ENCODE assay signal across 1 cellular context in the genomic region with DNA sequence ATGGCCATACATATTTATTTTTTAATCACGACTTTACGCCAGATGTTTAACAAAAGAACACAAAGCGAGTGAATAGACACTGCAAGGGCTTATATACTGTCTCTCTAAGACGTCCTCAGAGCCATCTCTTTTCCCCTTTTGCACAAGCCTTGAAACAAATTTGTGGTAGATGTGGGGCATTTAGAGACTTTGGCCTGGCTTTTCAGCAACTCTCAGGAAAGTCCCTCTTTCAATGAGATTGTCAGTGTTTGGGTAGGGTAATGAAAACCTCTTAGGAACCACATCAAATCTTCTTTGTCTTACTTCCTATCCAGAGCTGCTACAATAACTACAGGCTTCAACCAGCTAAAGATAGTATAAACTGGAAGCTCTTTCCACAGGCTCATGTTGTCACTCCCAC.
A peak's percentile ranks its signal among the peaks of the same experiment; 100 is the strongest.
TF ChIP-seq lines count a peak whose summit lies in the region.

No MANE protein-coding gene starts in this region.

TF ChIP-seq in GM12878, 131 proteins besides CTCF, POLR2A, EP300 and RAD21:
- TF ChIP-seq, protein P1, sequence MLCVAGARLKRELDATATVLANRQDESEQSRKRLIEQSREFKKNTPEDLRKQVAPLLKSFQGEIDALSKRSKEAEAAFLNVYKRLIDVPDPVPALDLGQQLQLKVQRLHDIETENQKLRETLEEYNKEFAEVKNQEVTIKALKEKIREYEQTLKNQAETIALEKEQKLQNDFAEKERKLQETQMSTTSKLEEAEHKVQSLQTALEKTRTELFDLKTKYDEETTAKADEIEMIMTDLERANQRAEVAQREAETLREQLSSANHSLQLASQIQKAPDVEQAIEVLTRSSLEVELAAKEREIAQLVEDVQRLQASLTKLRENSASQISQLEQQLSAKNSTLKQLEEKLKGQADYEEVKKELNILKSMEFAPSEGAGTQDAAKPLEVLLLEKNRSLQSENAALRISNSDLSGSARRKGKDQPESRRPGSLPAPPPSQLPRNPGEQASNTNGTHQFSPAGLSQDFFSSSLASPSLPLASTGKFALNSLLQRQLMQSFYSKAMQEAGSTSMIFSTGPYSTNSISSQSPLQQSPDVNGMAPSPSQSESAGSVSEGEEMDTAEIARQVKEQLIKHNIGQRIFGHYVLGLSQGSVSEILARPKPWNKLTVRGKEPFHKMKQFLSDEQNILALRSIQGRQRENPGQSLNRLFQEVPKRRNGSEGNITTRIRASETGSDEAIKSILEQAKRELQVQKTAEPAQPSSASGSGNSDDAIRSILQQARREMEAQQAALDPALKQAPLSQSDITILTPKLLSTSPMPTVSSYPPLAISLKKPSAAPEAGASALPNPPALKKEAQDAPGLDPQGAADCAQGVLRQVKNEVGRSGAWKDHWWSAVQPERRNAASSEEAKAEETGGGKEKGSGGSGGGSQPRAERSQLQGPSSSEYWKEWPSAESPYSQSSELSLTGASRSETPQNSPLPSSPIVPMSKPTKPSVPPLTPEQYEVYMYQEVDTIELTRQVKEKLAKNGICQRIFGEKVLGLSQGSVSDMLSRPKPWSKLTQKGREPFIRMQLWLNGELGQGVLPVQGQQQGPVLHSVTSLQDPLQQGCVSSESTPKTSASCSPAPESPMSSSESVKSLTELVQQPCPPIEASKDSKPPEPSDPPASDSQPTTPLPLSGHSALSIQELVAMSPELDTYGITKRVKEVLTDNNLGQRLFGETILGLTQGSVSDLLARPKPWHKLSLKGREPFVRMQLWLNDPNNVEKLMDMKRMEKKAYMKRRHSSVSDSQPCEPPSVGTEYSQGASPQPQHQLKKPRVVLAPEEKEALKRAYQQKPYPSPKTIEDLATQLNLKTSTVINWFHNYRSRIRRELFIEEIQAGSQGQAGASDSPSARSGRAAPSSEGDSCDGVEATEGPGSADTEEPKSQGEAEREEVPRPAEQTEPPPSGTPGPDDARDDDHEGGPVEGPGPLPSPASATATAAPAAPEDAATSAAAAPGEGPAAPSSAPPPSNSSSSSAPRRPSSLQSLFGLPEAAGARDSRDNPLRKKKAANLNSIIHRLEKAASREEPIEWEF (IDR thresholded peaks at IDR 0.05; ENCODE audit: insufficient replicate concordance, low read depth, low read length), result no peak
- TF ChIP-seq IKZF2 (IDR thresholded peaks at IDR 0.05) (peak; percentile 47 to 51; a peak in 2 of 4 replicates), IKZF1 (conservative IDR thresholded peaks at IDR 0.05) (peak; percentile 48), BHLHE40 (IDR thresholded peaks at IDR 0.05; ENCODE audit: borderline replicate concordance in 1 of 2, low read depth in 2 of 2, low read length in 1 of 2) (0 out of 4 replicates have a peak, but pooled peaks of 1 of the 2 experiments have one; percentile 15), BMI1 (IDR thresholded peaks at IDR 0.05; ENCODE audit: borderline replicate concordance) (peak; percentile 29; the same call in 1 of the 2 replicates), RBBP5 (conservative IDR thresholded peaks at IDR 0.05) (no peak), RELA (IDR thresholded peaks at IDR 0.05; ENCODE audit: borderline replicate concordance, partially characterized antibody) (no peak), TCF7 (IDR thresholded peaks at IDR 0.05; ENCODE audit: borderline replicate concordance) (0 out of 2 replicates have a peak, but pooled peaks have one; percentile 30), MTA2 (IDR thresholded peaks at IDR 0.05; ENCODE audit: low read depth) (peak; percentile 72), NRF1 (conservative IDR thresholded peaks at IDR 0.05; ENCODE audit: low read depth, low read length) (no peak), DPF2 (IDR thresholded peaks at IDR 0.05) (peak; percentile 35; the same call in 1 of the 2 replicates), RUNX3 (IDR thresholded peaks at IDR 0.05; ENCODE audit: low read length) (peak; percentile 58)
- TF ChIP-seq, protein P2, sequence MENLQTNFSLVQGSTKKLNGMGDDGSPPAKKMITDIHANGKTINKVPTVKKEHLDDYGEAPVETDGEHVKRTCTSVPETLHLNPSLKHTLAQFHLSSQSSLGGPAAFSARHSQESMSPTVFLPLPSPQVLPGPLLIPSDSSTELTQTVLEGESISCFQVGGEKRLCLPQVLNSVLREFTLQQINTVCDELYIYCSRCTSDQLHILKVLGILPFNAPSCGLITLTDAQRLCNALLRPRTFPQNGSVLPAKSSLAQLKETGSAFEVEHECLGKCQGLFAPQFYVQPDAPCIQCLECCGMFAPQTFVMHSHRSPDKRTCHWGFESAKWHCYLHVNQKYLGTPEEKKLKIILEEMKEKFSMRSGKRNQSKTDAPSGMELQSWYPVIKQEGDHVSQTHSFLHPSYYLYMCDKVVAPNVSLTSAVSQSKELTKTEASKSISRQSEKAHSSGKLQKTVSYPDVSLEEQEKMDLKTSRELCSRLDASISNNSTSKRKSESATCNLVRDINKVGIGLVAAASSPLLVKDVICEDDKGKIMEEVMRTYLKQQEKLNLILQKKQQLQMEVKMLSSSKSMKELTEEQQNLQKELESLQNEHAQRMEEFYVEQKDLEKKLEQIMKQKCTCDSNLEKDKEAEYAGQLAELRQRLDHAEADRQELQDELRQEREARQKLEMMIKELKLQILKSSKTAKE (IDR thresholded peaks at IDR 0.05; ENCODE audit: low read depth, poor library complexity, severe bottlenecking), result peak; percentile 53
- TF ChIP-seq, protein P3, sequence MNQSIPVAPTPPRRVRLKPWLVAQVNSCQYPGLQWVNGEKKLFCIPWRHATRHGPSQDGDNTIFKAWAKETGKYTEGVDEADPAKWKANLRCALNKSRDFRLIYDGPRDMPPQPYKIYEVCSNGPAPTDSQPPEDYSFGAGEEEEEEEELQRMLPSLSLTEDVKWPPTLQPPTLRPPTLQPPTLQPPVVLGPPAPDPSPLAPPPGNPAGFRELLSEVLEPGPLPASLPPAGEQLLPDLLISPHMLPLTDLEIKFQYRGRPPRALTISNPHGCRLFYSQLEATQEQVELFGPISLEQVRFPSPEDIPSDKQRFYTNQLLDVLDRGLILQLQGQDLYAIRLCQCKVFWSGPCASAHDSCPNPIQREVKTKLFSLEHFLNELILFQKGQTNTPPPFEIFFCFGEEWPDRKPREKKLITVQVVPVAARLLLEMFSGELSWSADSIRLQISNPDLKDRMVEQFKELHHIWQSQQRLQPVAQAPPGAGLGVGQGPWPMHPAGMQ (IDR thresholded peaks at IDR 0.05; ENCODE audit: borderline replicate concordance), result no peak
- TF ChIP-seq, protein P4, sequence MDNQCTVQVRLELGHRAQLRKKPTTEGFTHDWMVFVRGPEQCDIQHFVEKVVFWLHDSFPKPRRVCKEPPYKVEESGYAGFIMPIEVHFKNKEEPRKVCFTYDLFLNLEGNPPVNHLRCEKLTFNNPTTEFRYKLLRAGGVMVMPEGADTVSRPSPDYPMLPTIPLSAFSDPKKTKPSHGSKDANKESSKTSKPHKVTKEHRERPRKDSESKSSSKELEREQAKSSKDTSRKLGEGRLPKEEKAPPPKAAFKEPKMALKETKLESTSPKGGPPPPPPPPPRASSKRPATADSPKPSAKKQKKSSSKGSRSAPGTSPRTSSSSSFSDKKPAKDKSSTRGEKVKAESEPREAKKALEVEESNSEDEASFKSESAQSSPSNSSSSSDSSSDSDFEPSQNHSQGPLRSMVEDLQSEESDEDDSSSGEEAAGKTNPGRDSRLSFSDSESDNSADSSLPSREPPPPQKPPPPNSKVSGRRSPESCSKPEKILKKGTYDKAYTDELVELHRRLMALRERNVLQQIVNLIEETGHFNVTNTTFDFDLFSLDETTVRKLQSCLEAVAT (IDR thresholded peaks at IDR 0.05), result no peak
- TF ChIP-seq, protein P5, sequence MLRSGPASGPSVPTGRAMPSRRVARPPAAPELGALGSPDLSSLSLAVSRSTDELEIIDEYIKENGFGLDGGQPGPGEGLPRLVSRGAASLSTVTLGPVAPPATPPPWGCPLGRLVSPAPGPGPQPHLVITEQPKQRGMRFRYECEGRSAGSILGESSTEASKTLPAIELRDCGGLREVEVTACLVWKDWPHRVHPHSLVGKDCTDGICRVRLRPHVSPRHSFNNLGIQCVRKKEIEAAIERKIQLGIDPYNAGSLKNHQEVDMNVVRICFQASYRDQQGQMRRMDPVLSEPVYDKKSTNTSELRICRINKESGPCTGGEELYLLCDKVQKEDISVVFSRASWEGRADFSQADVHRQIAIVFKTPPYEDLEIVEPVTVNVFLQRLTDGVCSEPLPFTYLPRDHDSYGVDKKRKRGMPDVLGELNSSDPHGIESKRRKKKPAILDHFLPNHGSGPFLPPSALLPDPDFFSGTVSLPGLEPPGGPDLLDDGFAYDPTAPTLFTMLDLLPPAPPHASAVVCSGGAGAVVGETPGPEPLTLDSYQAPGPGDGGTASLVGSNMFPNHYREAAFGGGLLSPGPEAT (IDR thresholded peaks at IDR 0.05; ENCODE audit: low read depth), result peak; percentile 92
